Comparison of ENCODE assay signal across 7 cellular contexts in the genomic region with DNA sequence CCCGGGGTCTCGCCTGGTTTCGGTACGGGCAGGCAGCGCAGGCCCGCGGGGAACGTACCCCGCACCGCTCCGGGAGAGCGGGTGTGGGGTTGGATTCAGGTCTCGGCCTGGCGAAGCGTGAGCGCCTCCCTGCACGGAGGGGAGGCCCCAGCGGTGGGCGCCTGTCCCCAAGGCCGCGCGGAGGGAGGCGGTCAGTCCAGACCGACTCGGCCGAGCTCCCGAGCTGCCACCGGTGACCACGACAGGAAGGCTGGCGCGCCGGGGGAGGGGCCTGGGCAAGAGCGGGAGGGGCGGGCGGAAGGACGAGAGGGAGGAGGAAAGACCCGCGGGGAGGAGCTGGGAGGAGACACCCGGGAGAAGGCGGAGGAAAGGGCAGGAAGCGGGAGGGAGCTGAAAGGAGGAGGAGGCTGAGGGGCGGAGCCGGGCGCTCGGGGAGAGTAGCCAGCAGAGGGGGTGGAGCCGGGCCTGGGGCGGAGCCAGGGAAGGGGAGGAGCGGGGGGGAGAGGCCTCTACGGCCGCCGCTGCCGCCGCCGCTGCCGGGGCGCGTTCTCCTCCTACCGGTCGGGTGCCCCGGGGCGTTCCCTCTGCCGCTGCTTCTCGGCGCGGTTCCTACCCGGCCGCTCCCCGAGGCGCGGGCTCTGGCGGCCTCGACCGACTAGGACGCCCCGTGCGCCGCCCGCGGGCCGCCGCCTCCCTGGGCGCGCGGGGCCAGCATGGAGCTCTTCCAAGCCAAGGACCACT.
DNase-seq lines count a peak whose midpoint lies in the region; ATAC-seq and TF ChIP-seq lines count a peak whose summit lies in the region.

A gene with protein sequence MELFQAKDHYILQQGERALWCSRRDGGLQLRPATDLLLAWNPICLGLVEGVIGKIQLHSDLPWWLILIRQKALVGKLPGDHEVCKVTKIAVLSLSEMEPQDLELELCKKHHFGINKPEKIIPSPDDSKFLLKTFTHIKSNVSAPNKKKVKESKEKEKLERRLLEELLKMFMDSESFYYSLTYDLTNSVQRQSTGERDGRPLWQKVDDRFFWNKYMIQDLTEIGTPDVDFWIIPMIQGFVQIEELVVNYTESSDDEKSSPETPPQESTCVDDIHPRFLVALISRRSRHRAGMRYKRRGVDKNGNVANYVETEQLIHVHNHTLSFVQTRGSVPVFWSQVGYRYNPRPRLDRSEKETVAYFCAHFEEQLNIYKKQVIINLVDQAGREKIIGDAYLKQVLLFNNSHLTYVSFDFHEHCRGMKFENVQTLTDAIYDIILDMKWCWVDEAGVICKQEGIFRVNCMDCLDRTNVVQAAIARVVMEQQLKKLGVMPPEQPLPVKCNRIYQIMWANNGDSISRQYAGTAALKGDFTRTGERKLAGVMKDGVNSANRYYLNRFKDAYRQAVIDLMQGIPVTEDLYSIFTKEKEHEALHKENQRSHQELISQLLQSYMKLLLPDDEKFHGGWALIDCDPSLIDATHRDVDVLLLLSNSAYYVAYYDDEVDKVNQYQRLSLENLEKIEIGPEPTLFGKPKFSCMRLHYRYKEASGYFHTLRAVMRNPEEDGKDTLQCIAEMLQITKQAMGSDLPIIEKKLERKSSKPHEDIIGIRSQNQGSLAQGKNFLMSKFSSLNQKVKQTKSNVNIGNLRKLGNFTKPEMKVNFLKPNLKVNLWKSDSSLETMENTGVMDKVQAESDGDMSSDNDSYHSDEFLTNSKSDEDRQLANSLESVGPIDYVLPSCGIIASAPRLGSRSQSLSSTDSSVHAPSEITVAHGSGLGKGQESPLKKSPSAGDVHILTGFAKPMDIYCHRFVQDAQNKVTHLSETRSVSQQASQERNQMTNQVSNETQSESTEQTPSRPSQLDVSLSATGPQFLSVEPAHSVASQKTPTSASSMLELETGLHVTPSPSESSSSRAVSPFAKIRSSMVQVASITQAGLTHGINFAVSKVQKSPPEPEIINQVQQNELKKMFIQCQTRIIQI (plus strand): TSS at position 501 of the 741 bp plus-strand sequence. CDS start 213 bp downstream, at position 714.

- H3K4me3 ChIP-seq in retinal pigment epithelial cell (ENCODE audit: low read length), result peak within 1 kb of the TSS; percentile 67

- peak; percentile 89 for DNase-seq in NCI-H2029 (lab: John Stamatoyannopoulos, UW)
- DNase-seq in T-helper 9 cell, result peak; percentile 99
- peak; percentile 99 for DNase-seq in astrocyte of the hippocampus (ENCODE audit: low read depth, low spot score)
- peak; percentile 99 for DNase-seq in hippocampal formation (lab: John Stamatoyannopoulos, UW)
- DNase-seq in retinal pigment epithelial cell (ENCODE audit: low read depth), result peak; percentile 91

- ATAC-seq in GM18505 (IDR thresholded peaks at IDR 0.05; ENCODE audit: unreplicated experiment), result peak; percentile 82
- ATAC-seq in HG02981 (IDR thresholded peaks at IDR 0.05; ENCODE audit: unreplicated experiment), result peak; percentile 90

- TF ChIP-seq CTCF in retinal pigment epithelial cell (conservative IDR thresholded peaks at IDR 0.05; ENCODE audit: low read depth, low read length), result no peak

- TF ChIP-seq POLR2A in GM18505 (IDR thresholded peaks at IDR 0.05; ENCODE audit: borderline replicate concordance, extremely low read depth, insufficient read depth, insufficient read length), result peak; percentile 69

Comparison
In these comparisons a context has a peak if more than half of its experiments do, and no peak if none do; other contexts are left out.
1. Peak in every context shown above with its lines: DNase-seq, ATAC-seq and H3K4me3 ChIP-seq.